In genomic region chr20:48142258-48142657, GRCh38 we compare ENCODE assay signal across 27 cellular contexts.
DNase-seq lines count a peak whose midpoint lies in the region; ATAC-seq, FAIRE-seq and TF ChIP-seq lines count a peak whose summit lies in the region.
"Had no signal": no experiment of that assay in that cellular context is flagged by ENCODE, and none has a peak within 500 bp of the region (broad histone marks: within the 10 kb centered on the region; RNA-seq: fewer than 3 reads in every experiment).

No MANE protein-coding gene starts in this region.

- no peak for ATAC-seq in HG03571 (IDR thresholded peaks at IDR 0.05; ENCODE audit: unreplicated experiment)
- no peak for ATAC-seq in HG03097 (IDR thresholded peaks at IDR 0.05; ENCODE audit: low FRiP score, unreplicated experiment)
- ATAC-seq: activated CD8-positive, alpha-beta T cell treated with anti-CD3 and anti-CD28 coated beads, Interleukin-2, amount 10 ng/mL, durations not matched to agents 7 days and 5 days; activated T-helper 17 cell treated with anti-CD3 and anti-CD28 coated beads, Interleukin-2, amount 50 U/mL, for 72 hours; CD8-positive, alpha-beta T cell; pancreas; stimulated activated naive CD8-positive, alpha-beta T cell treated with anti-CD3 and anti-CD28 coated beads, Interleukin-15, amount 100 ng/mL, for 72 hours had no signal

- H3K27me3 Mint-ChIP-seq in immature natural killer cell (ENCODE audit: low read depth in 3 of 3) (peaks cover 2 to 9% (median 6%) of the 10 kb centered on the region in 3 donors), glutamatergic neuron (ENCODE audit: unreplicated experiment) (no peaks in the 10 kb centered on the region)

- no peaks in the 10 kb centered on the region for H3K36me3 ChIP-seq in keratinocyte (ENCODE audit: control insufficient read depth in 2 of 2, extremely low read depth in 1 of 2, insufficient read depth in 2 of 2, low read length in 2 of 2)
- H3K36me3 ChIP-seq: HAP-1, pancreas, thyroid gland had no signal

- H3K9me3 Mint-ChIP-seq in immature natural killer cell = no peaks in the 10 kb centered on the region
- H3K9me3 Mint-ChIP-seq in glutamatergic neuron (ENCODE audit: unreplicated experiment) = peaks cover 5% of the 10 kb centered on the region
- H3K9me3 Mint-ChIP-seq: activated naive CD4-positive, alpha-beta T cell treated with anti-CD3 and anti-CD28 coated beads, Interleukin-2, amount 50 U/mL, for 24 hours; activated T-helper 17 cell treated with anti-CD3 and anti-CD28 coated beads, Interleukin-2, amount 50 U/mL, for 72 hours; CD8-positive, alpha-beta T cell; stimulated activated naive CD8-positive, alpha-beta T cell treated with anti-CD3 and anti-CD28 coated beads, Interleukin-15, amount 100 ng/mL, for 72 hours had no signal

- no peak overlapping the region for H3K27ac ChIP-seq in keratinocyte (ENCODE audit: control insufficient read depth, insufficient read depth, low read length)
- H3K27ac ChIP-seq: pancreas, thyroid gland had no signal

- no peak overlapping the region for H3K4me3 Mint-ChIP-seq in immature natural killer cell
- H3K4me3 Mint-ChIP-seq in glutamatergic neuron (ENCODE audit: unreplicated experiment) = no peak overlapping the region
- H3K4me3 Mint-ChIP-seq: activated CD8-positive, alpha-beta T cell treated with anti-CD3 and anti-CD28 coated beads, Interleukin-2, amount 10 ng/mL, durations not matched to agents 7 days and 5 days; activated naive CD4-positive, alpha-beta T cell treated with anti-CD3 and anti-CD28 coated beads, Interleukin-2, amount 50 U/mL, for 24 hours; activated T-helper 17 cell treated with anti-CD3 and anti-CD28 coated beads, Interleukin-2, amount 50 U/mL, for 72 hours; CD8-positive, alpha-beta T cell; nephron; stimulated activated naive CD8-positive, alpha-beta T cell treated with anti-CD3 and anti-CD28 coated beads, Interleukin-15, amount 100 ng/mL, for 72 hours had no signal

- H3K9me3 ChIP-seq in keratinocyte (ENCODE audit: control insufficient read depth, low read depth, low read length) = peaks cover 5% of the 10 kb centered on the region
- H3K9me3 ChIP-seq: HAP-1, pancreas, thyroid gland had no signal

- H3K9me1 ChIP-seq in keratinocyte (ENCODE audit: control insufficient read depth, extremely low read depth, insufficient read depth, low read length) = no peaks in the 10 kb centered on the region

- dilution Hi-C loops in keratinocyte (cut with MboI; ENCODE audit: extremely low pct_ligation_motif_present, low sequenced_read_pairs) = no loop called here

- DNase-seq in DMS79 (lab: John Stamatoyannopoulos, UW) = peak; percentile 55
- peak; percentile 39 for DNase-seq in NCI-H187 treated with DMSO at 0.1 percent for 48 hours (lab: John Stamatoyannopoulos, UW)
- peak; percentile 89 for DNase-seq in NCI-H345 treated with DMSO at 0.1 percent for 48 hours (lab: John Stamatoyannopoulos, UW; ENCODE audit: unreplicated experiment)
- no peak for DNase-seq in keratinocyte (ENCODE audit: low read depth, low spot score)
- no peak for DNase-seq in immature natural killer cell
- DNase-seq in glutamatergic neuron = no peak
- DNase-seq: activated CD8-positive, alpha-beta T cell treated with anti-CD3 and anti-CD28 coated beads, Interleukin-2, amount 10 ng/mL, durations not matched to agents 7 days and 5 days; amniotic stem cell; CD8-positive, alpha-beta T cell; hippocampal formation; NCI-H146; NCI-H446; NCI-H82; pancreas; retina; small intestine; stimulated activated CD4-positive, alpha-beta T cell treated with anti-CD3 and anti-CD28 coated beads, Interleukin-2, amount 100 ng/mL, for 24 hours; stimulated activated naive CD8-positive, alpha-beta T cell treated with anti-CD3 and anti-CD28 coated beads, Interleukin-15, amount 100 ng/mL, for 72 hours; SW 1271; thyroid gland had no signal

- peaks cover under 1% of the 10 kb centered on the region for H3K27me3 ChIP-seq in keratinocyte (ENCODE audit: control insufficient read depth, extremely low read depth, insufficient read depth, low read length)
- H3K27me3 ChIP-seq: pancreas, thyroid gland had no signal

- TF ChIP-seq CTCF in keratinocyte (optimal IDR thresholded peaks at IDR 0.05 in 1 of 3, IDR thresholded peaks at IDR 0.05 in 1 of 3, conservative IDR thresholded peaks at IDR 0.05 in 1 of 3; ENCODE audit: extremely low read depth in 1 of 3, insufficient read depth in 2 of 3, low read length in 3 of 3) (no peak), glutamatergic neuron (IDR thresholded peaks at IDR 0.05; ENCODE audit: partially characterized antibody, unreplicated experiment) (no peak)

- peak; percentile 46 for FAIRE-seq in keratinocyte (lab: Jason Lieb, UNC)
- FAIRE-seq: GM12891, pancreas, small intestine had no signal

- H3K4me1 Mint-ChIP-seq in immature natural killer cell = no peaks in the 10 kb centered on the region
- H3K4me1 Mint-ChIP-seq in glutamatergic neuron (ENCODE audit: low read depth, unreplicated experiment) = peaks cover 4% of the 10 kb centered on the region
- H3K4me1 Mint-ChIP-seq: activated naive CD4-positive, alpha-beta T cell treated with anti-CD3 and anti-CD28 coated beads, Interleukin-2, amount 50 U/mL, for 24 hours; stimulated activated naive CD8-positive, alpha-beta T cell treated with anti-CD3 and anti-CD28 coated beads, Interleukin-15, amount 100 ng/mL, for 72 hours had no signal

- no peaks in the 10 kb centered on the region for H3K36me3 Mint-ChIP-seq in immature natural killer cell
- H3K36me3 Mint-ChIP-seq in glutamatergic neuron (ENCODE audit: unreplicated experiment) = peaks cover 26% of the 10 kb centered on the region
- H3K36me3 Mint-ChIP-seq: activated naive CD4-positive, alpha-beta T cell treated with anti-CD3 and anti-CD28 coated beads, Interleukin-2, amount 50 U/mL, for 24 hours; CD8-positive, alpha-beta T cell had no signal

- no peaks in the 10 kb centered on the region for H3K79me2 ChIP-seq in keratinocyte (ENCODE audit: control insufficient read depth, insufficient read depth, low read length)

- peak overlapping the region; percentile 25 for H3K4me2 ChIP-seq in keratinocyte (ENCODE audit: control insufficient read depth, extremely low read depth, insufficient read depth, low read depth, low read length)

- H2AFZ ChIP-seq in keratinocyte (ENCODE audit: control insufficient read depth, low read length) = peak overlapping the region; percentile 66

- H3K27ac Mint-ChIP-seq in immature natural killer cell (no peak overlapping the region), glutamatergic neuron (ENCODE audit: unreplicated experiment) (no peak overlapping the region)
- H3K27ac Mint-ChIP-seq: activated CD8-positive, alpha-beta T cell treated with anti-CD3 and anti-CD28 coated beads, Interleukin-2, amount 10 ng/mL, durations not matched to agents 7 days and 5 days; activated naive CD4-positive, alpha-beta T cell treated with anti-CD3 and anti-CD28 coated beads, Interleukin-2, amount 50 U/mL, for 24 hours; activated T-helper 17 cell treated with anti-CD3 and anti-CD28 coated beads, Interleukin-2, amount 50 U/mL, for 72 hours; CD8-positive, alpha-beta T cell; stimulated activated naive CD8-positive, alpha-beta T cell treated with anti-CD3 and anti-CD28 coated beads, Interleukin-15, amount 100 ng/mL, for 72 hours had no signal

- no peaks in the 10 kb centered on the region for H4K20me1 ChIP-seq in keratinocyte (ENCODE audit: control insufficient read depth, extremely low read depth, insufficient read depth, low read length)

- peak overlapping the region in 1 of 3 experiments; percentile 18 for H3K4me3 ChIP-seq in keratinocyte (ENCODE audit: control insufficient read depth in 2 of 3, extremely low read depth in 1 of 3, insufficient read depth in 2 of 3, low read depth in 1 of 3, low read length in 3 of 3)
- H3K4me3 ChIP-seq: HAP-1, pancreas, thyroid gland had no signal

- no peak overlapping the region for H3K9ac ChIP-seq in keratinocyte (ENCODE audit: control insufficient read depth, extremely low read depth, insufficient read depth, low read length)

- peaks cover 24% of the 10 kb centered on the region for H3K4me1 ChIP-seq in keratinocyte (ENCODE audit: control insufficient read depth, extremely low read depth, insufficient read depth, low read length)
- H3K4me1 ChIP-seq: pancreas, thyroid gland had no signal

Comparison
In these comparisons a context has a peak if more than half of its experiments do, and no peak if none do; other contexts are left out.
1. DNase-seq: peak in DMS79 (single experiment), NCI-H187 treated with DMSO at 0.1 percent for 48 hours (single experiment) and NCI-H345 treated with DMSO at 0.1 percent for 48 hours (single experiment); none in keratinocyte (single experiment), immature natural killer cell (0 of 3) and glutamatergic neuron (single experiment).